In genomic region chr4:125736057-125736456, GRCh38 we compare ENCODE assay signal across 13 cellular contexts.
DNase-seq lines count a peak whose midpoint lies in the region; ATAC-seq and TF ChIP-seq lines count a peak whose summit lies in the region.
"Had no signal": no experiment of that assay in that cellular context is flagged by ENCODE, and none has a peak within 500 bp of the region (broad histone marks: within the 10 kb centered on the region; RNA-seq: fewer than 3 reads in every experiment).

No MANE protein-coding gene starts in this region.

- DNase-seq in DMS 273 (lab: John Stamatoyannopoulos, UW; ENCODE audit: unreplicated experiment) (peak; percentile 10), DMS 273 treated with DMSO at 0.1 percent for 48 hours (lab: John Stamatoyannopoulos, UW) (no peak), RWPE2 (ENCODE audit: low spot score) (no peak), fibroblast of gingiva (ENCODE audit: low read depth) (peak; percentile 84), NCI-H1417 treated with DMSO at 0.1 percent for 48 hours (lab: John Stamatoyannopoulos, UW) (no peak)
- DNase-seq: 8988T; activated B cell treated with CpG ODN at 0.5 μM for 24 hours; activated naive CD4-positive, alpha-beta T cell treated with anti-CD3 and anti-CD28 coated beads, Interleukin-2, amount 50 U/mL, for 16 hours had no signal

- H3K27me3 ChIP-seq in RWPE2 (ENCODE audit: insufficient read depth, poor library complexity, severe bottlenecking) (no peaks in the 10 kb centered on the region), skeletal muscle satellite cell (ENCODE audit: control insufficient read depth, insufficient read depth, low read length) (no peaks in the 10 kb centered on the region)
- H3K27me3 ChIP-seq: gastroesophageal sphincter, neutrophil had no signal

- peak overlapping the region; percentile 77 for H3K27ac ChIP-seq in RWPE2 (ENCODE audit: poor library complexity, severe bottlenecking)
- H3K27ac ChIP-seq: gastroesophageal sphincter, neutrophil had no signal

- H3K4me2 ChIP-seq in skeletal muscle satellite cell (ENCODE audit: low read length) = peak overlapping the region; percentile 52

- H3K36me3 ChIP-seq in RWPE2 (ENCODE audit: low read depth) (no peaks in the 10 kb centered on the region), skeletal muscle satellite cell (ENCODE audit: insufficient read depth, low read length) (no peaks in the 10 kb centered on the region)
- H3K36me3 ChIP-seq: gastroesophageal sphincter, neutrophil had no signal

- peak; percentile 18 for TF ChIP-seq CTCF in RWPE2 (IDR thresholded peaks at IDR 0.05; ENCODE audit: poor library complexity, severe bottlenecking)

- ATAC-seq in RWPE2 (ENCODE audit: low read depth) (no peak), GM21381 (IDR thresholded peaks at IDR 0.05; ENCODE audit: unreplicated experiment) (no peak), GM19467 (IDR thresholded peaks at IDR 0.05; ENCODE audit: unreplicated experiment) (no peak)
- ATAC-seq: gastroesophageal sphincter had no signal

- peaks cover 29% of the 10 kb centered on the region for H3K4me1 ChIP-seq in RWPE2 (ENCODE audit: insufficient read depth, poor library complexity, severe bottlenecking)
- peaks cover 41% of the 10 kb centered on the region for H3K4me1 ChIP-seq in skeletal muscle satellite cell (ENCODE audit: control insufficient read depth, insufficient read depth, low read length)
- H3K4me1 ChIP-seq: gastroesophageal sphincter had no signal

- peak overlapping the region; percentile 81 for H3K9ac ChIP-seq in skeletal muscle satellite cell (ENCODE audit: low read depth, low read length)

- H3K4me3 ChIP-seq in RWPE2 (ENCODE audit: severe bottlenecking) (no peak overlapping the region), skeletal muscle satellite cell (ENCODE audit: low read length) (no peak overlapping the region)
- H3K4me3 ChIP-seq: gastroesophageal sphincter had no signal

- no peaks in the 10 kb centered on the region for H3K9me3 ChIP-seq in RWPE2 (ENCODE audit: severe bottlenecking)
- no peaks in the 10 kb centered on the region for H3K9me3 ChIP-seq in skeletal muscle satellite cell (replicated peaks; ENCODE audit: low read length)
- H3K9me3 ChIP-seq: gastroesophageal sphincter, neutrophil had no signal

Comparison
In these comparisons a context has a peak if more than half of its experiments do, and no peak if none do; other contexts are left out.
1. DNase-seq: peak in DMS 273 (single experiment) and fibroblast of gingiva (single experiment); none in DMS 273 treated with DMSO at 0.1 percent for 48 hours (single experiment), RWPE2 (single experiment) and NCI-H1417 treated with DMSO at 0.1 percent for 48 hours (single experiment).